ENCODE assay signal across 8 cellular contexts in the genomic region with DNA sequence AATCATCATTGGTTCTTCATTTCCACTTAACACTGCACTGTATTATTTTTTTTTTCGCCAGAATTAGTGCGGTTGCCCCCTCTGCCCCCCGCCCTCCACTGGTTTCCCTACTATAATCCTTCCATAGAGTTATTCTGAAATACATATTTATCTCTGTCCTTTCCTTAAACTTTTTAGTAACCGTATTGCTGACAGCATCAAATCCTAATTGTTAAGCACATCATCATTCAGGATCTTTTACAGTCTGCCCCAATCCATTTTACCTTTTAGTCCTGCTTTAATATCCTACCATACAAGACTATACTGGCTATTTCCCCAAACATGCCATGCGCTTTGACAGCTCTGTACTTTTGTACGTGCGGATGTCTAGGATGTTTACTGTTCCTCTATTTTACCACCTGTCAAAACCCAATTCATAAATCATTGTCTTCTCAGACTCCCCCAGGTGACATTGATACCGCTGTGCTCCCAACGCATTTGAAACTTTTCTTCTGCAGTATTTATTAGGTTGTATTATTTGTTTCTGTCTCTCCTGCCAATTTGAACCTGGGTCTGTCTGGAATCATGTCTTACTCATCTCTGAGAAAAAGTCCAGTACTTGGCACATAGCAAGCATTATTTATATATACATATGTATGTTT. TPM values are rescaled to one million over a fixed set of nuclear protein-coding genes. Genes with fewer than 3 reads are reported as not detected.
A peak's percentile ranks its signal among the peaks of the same experiment; 100 is the strongest.
DNase-seq lines count a peak whose midpoint lies in the region; ATAC-seq and TF ChIP-seq lines count a peak whose summit lies in the region.

No MANE protein-coding gene starts in this region.

- H3K36me3 ChIP-seq in endocrine pancreas (ENCODE audit: control insufficient read depth, insufficient read depth, low read length), result no peaks in the 10 kb centered on the region
- no peaks in the 10 kb centered on the region for H3K36me3 ChIP-seq in neural progenitor cell

- ATAC-seq in activated CD8-positive, alpha-beta memory T cell treated with anti-CD3 and anti-CD28 coated beads, Interleukin-2, amount 10 ng/mL, durations not matched to agents 7 days and 5 days, result no peak
- ATAC-seq in GM21717 (IDR thresholded peaks at IDR 0.05; ENCODE audit: unreplicated experiment), result no peak

- H3K79me2 ChIP-seq in neural progenitor cell (ENCODE audit: low read depth), result peaks cover 86% of the 10 kb centered on the region

- H2AFZ ChIP-seq in neural progenitor cell (replicated peaks), result no peak overlapping the region

- H3K4me1 ChIP-seq in endocrine pancreas (ENCODE audit: control insufficient read depth, insufficient read depth, low read length) (peaks cover 30% of the 10 kb centered on the region), neural progenitor cell (peaks cover 27% of the 10 kb centered on the region)

- no peak overlapping the region for H3K27ac ChIP-seq in neural progenitor cell

- H3K27ac Mint-ChIP-seq in activated CD8-positive, alpha-beta memory T cell treated with anti-CD3 and anti-CD28 coated beads, Interleukin-2, amount 10 ng/mL, durations not matched to agents 7 days and 5 days, result peak overlapping the region; percentile 97
- peak overlapping the region; percentile 100 for H3K27ac Mint-ChIP-seq in neural progenitor cell

- H3K9me3 ChIP-seq in endocrine pancreas (ENCODE audit: control insufficient read depth, low read length), result no peaks in the 10 kb centered on the region
- H3K9me3 ChIP-seq in neural progenitor cell (ENCODE audit: low read depth), result no peaks in the 10 kb centered on the region

- peaks cover 51% of the 10 kb centered on the region for H3K4me1 Mint-ChIP-seq in activated CD8-positive, alpha-beta memory T cell treated with anti-CD3 and anti-CD28 coated beads, Interleukin-2, amount 10 ng/mL, durations not matched to agents 7 days and 5 days
- peaks cover 26% of the 10 kb centered on the region for H3K4me1 Mint-ChIP-seq in neural progenitor cell

- peak overlapping the region; percentile 95 for H3K4me2 ChIP-seq in neural progenitor cell

- peak overlapping the region; percentile 98 for H3K4me3 Mint-ChIP-seq in activated CD8-positive, alpha-beta memory T cell treated with anti-CD3 and anti-CD28 coated beads, Interleukin-2, amount 10 ng/mL, durations not matched to agents 7 days and 5 days
- H3K4me3 Mint-ChIP-seq in neural progenitor cell, result peak overlapping the region; percentile 99

- no peak for DNase-seq in activated CD8-positive, alpha-beta memory T cell treated with anti-CD3 and anti-CD28 coated beads, Interleukin-2, amount 10 ng/mL, durations not matched to agents 7 days and 5 days
- DNase-seq in activated CD8-positive, alpha-beta memory T cell treated with anti-CD3 and anti-CD28 coated beads for 24 hours, result no peak
- peak; percentile 66 for DNase-seq in OCI-M1 (lab: John Stamatoyannopoulos, UW)
- DNase-seq in neural progenitor cell (ENCODE audit: low spot score), result no peak
- DNase-seq in mesenteric fat pad (ENCODE audit: low spot score), result no peak
- no peak for DNase-seq in NCI-H1694 treated with DMSO at 0.1 percent for 48 hours (lab: John Stamatoyannopoulos, UW)

- no peak for TF ChIP-seq CTCF in neural progenitor cell (IDR thresholded peaks at IDR 0.05)

- CTCF ChIA-PET in activated CD8-positive, alpha-beta memory T cell treated with anti-CD3 and anti-CD28 coated beads, Interleukin-2, amount 10 ng/mL, durations not matched to agents 7 days and 5 days (lab: Charles Lee), result interaction anchor here (0.7 kb wide), 2 partner anchors 54 to 75 kb away, joined by 3 read pairs; a partner anchor contains a TSS

- H3K27me3 ChIP-seq in endocrine pancreas (ENCODE audit: control insufficient read depth, insufficient read depth, low read length) (no peaks in the 10 kb centered on the region), neural progenitor cell (no peaks in the 10 kb centered on the region)

- H3K4me3 ChIP-seq in endocrine pancreas (ENCODE audit: control insufficient read depth, insufficient read depth, low read length), result peak overlapping the region; percentile 92
- H3K4me3 ChIP-seq in neural progenitor cell, result peak overlapping the region; percentile 83

- H3K36me3 Mint-ChIP-seq in activated CD8-positive, alpha-beta memory T cell treated with anti-CD3 and anti-CD28 coated beads, Interleukin-2, amount 10 ng/mL, durations not matched to agents 7 days and 5 days, result peaks cover 34% of the 10 kb centered on the region
- peaks cover 3% of the 10 kb centered on the region for H3K36me3 Mint-ChIP-seq in neural progenitor cell

- no peaks in the 10 kb centered on the region for H3K27me3 Mint-ChIP-seq in activated CD8-positive, alpha-beta memory T cell treated with anti-CD3 and anti-CD28 coated beads, Interleukin-2, amount 10 ng/mL, durations not matched to agents 7 days and 5 days
- H3K27me3 Mint-ChIP-seq in neural progenitor cell (ENCODE audit: insufficient read depth, low read depth), result peaks cover 3% of the 10 kb centered on the region

- peak overlapping the region; percentile 47 for H3K9ac ChIP-seq in endocrine pancreas (ENCODE audit: control insufficient read depth, insufficient read depth, low read length)
- H3K9ac ChIP-seq in neural progenitor cell, result peak overlapping the region; percentile 96

- peaks cover 17% of the 10 kb centered on the region for H3F3A ChIP-seq in neural progenitor cell (ENCODE audit: low read depth)

- peaks cover 48% of the 10 kb centered on the region for H4K20me1 ChIP-seq in neural progenitor cell (ENCODE audit: low read depth)

- H3K9me3 Mint-ChIP-seq in activated CD8-positive, alpha-beta memory T cell treated with anti-CD3 and anti-CD28 coated beads, Interleukin-2, amount 10 ng/mL, durations not matched to agents 7 days and 5 days (ENCODE audit: low read depth), result no peaks in the 10 kb centered on the region
- H3K9me3 Mint-ChIP-seq in neural progenitor cell, result peaks cover 8% of the 10 kb centered on the region

RNA-seq across cellular contexts. Expression of a gene that starts 1.0 kb away (rescaled TPM):
- 10 to 100 TPM; 76.8 to 78.6 TPM for total RNA-seq in activated CD8-positive, alpha-beta memory T cell treated with anti-CD3 and anti-CD28 coated beads, Interleukin-2, amount 10 ng/mL, durations not matched to agents 7 days and 5 days
- total RNA-seq in neural progenitor cell (ENCODE audit: low replicate concordance) (65.1 and 103 TPM in 2 replicates), mesenteric fat pad (40.0 TPM)

RNA-seq across cellular contexts. Expression of a gene that starts 1.5 kb away (rescaled TPM):
- 10 to 100 TPM; 44.7 to 48.6 TPM for total RNA-seq in activated CD8-positive, alpha-beta memory T cell treated with anti-CD3 and anti-CD28 coated beads, Interleukin-2, amount 10 ng/mL, durations not matched to agents 7 days and 5 days
- 46.6 and 70.8 TPM in 2 replicates for total RNA-seq in neural progenitor cell (ENCODE audit: low replicate concordance)
- 21.8 TPM for total RNA-seq in mesenteric fat pad
